Comparison of ENCODE assay signal across 1 cellular context in genomic region chr18:26286008-26286407, GRCh38.
TF ChIP-seq lines count a peak whose summit lies in the region.

No MANE protein-coding gene starts in this region.

TF ChIP-seq in GM12878, 131 proteins besides CTCF, POLR2A, EP300 and RAD21 (continued from another document):
- no peak for TF ChIP-seq E2F8 (IDR thresholded peaks at IDR 0.05; ENCODE audit: low read depth, partially characterized antibody)
- peak; percentile 82; the same call in 1 of the 2 replicates for TF ChIP-seq TCF12 (IDR thresholded peaks at IDR 0.05; ENCODE audit: low read depth, low read length)
- TF ChIP-seq ZBTB4 (CRISPR knock-in tag; IDR thresholded peaks at IDR 0.05): no peak
- no peak for TF ChIP-seq USF2 (IDR thresholded peaks at IDR 0.05; ENCODE audit: borderline replicate concordance, low read depth, low read length)
- no peak for TF ChIP-seq ATF2 (IDR thresholded peaks at IDR 0.05; ENCODE audit: low read length)
- TF ChIP-seq ZNF384 (IDR thresholded peaks at IDR 0.05; ENCODE audit: borderline replicate concordance, low read depth, low read length): no peak
- TF ChIP-seq PKNOX1 (IDR thresholded peaks at IDR 0.05): no peak
- TF ChIP-seq BHLHE40 (IDR thresholded peaks at IDR 0.05; ENCODE audit: borderline replicate concordance in 1 of 2, low read depth in 2 of 2, low read length in 1 of 2): no peak
- TF ChIP-seq IRF3 (IDR thresholded peaks at IDR 0.05): no peak
- TF ChIP-seq SREBF1 (IDR thresholded peaks at IDR 0.05; ENCODE audit: low read length): no peak
- no peak for TF ChIP-seq GATAD2B (conservative IDR thresholded peaks at IDR 0.05; ENCODE audit: low read depth)
- 0 out of 2 replicates have a peak, but pooled peaks have one; percentile 14 for TF ChIP-seq DPF2 (IDR thresholded peaks at IDR 0.05)
- TF ChIP-seq TARDBP (IDR thresholded peaks at IDR 0.05; ENCODE audit: borderline replicate concordance): no peak
- TF ChIP-seq BCL3 (IDR thresholded peaks at IDR 0.05; ENCODE audit: borderline replicate concordance, insufficient read depth, low read depth, low read length, poor library complexity, severe bottlenecking): no peak
- TF ChIP-seq STAT1 (conservative IDR thresholded peaks at IDR 0.05): no peak
- TF ChIP-seq LARP7 (IDR thresholded peaks at IDR 0.05): no peak
- TF ChIP-seq MTA2 (IDR thresholded peaks at IDR 0.05; ENCODE audit: low read depth): peak; percentile 10; the same call in 1 of the 2 replicates
- no peak for TF ChIP-seq POU2F2 (IDR thresholded peaks at IDR 0.05; ENCODE audit: borderline replicate concordance, low read depth, low read length)
- TF ChIP-seq HCFC1 (IDR thresholded peaks at IDR 0.05; ENCODE audit: low read length): no peak
- no peak for TF ChIP-seq CHD1 (IDR thresholded peaks at IDR 0.05; ENCODE audit: low read depth, low read length)
- TF ChIP-seq IKZF1 (conservative IDR thresholded peaks at IDR 0.05): peak; percentile 49
- no peak for TF ChIP-seq CHD2 (IDR thresholded peaks at IDR 0.05; ENCODE audit: borderline replicate concordance, low read depth, low read length)
- no peak for TF ChIP-seq CHD4 (IDR thresholded peaks at IDR 0.05)
- peak; percentile 53 to 59; a peak in 2 of 4 replicates for TF ChIP-seq IKZF2 (IDR thresholded peaks at IDR 0.05)
- TF ChIP-seq ATF7 (IDR thresholded peaks at IDR 0.05; ENCODE audit: low read depth): no peak
- no peak for TF ChIP-seq CBX3 (IDR thresholded peaks at IDR 0.05; ENCODE audit: borderline replicate concordance, low read depth)
- no peak for TF ChIP-seq ZBTB40 (IDR thresholded peaks at IDR 0.05; ENCODE audit: borderline replicate concordance)
